ENCODE assay signal across 21 cellular contexts in genomic region chr6:168039301-168039700, GRCh38. TPM values are rescaled to one million over a fixed set of nuclear protein-coding genes. Genes with fewer than 3 reads are reported as not detected.
DNase-seq lines count a peak whose midpoint lies in the region; ATAC-seq and TF ChIP-seq lines count a peak whose summit lies in the region.
"Had no signal": no experiment of that assay in that cellular context is flagged by ENCODE, and none has a peak within 500 bp of the region (broad histone marks: within the 10 kb centered on the region; RNA-seq: fewer than 3 reads in every experiment).

No MANE protein-coding gene starts in this region.

- no peak for TF ChIP-seq CTCF in mucosa of descending colon (IDR thresholded peaks at IDR 0.05)

- no peaks in the 10 kb centered on the region for H4K20me1 ChIP-seq in BLaER1

- H3K4me1 ChIP-seq in BLaER1 (peaks cover 50% of the 10 kb centered on the region), mucosa of descending colon (ENCODE audit: low read depth) (peaks cover 7% of the 10 kb centered on the region)
- H3K4me1 ChIP-seq: BE2C had no signal

- H3K36me3 ChIP-seq in BLaER1 (0 out of 2 replicates have a peak, but pooled peaks cover 7% of the 10 kb centered on the region), H7 (replicated peaks; ENCODE audit: control insufficient read depth, insufficient read depth, low read length) (no peaks in the 10 kb centered on the region), mucosa of descending colon (ENCODE audit: low read depth) (no peaks in the 10 kb centered on the region)
- H3K36me3 ChIP-seq: BE2C had no signal

- H3K4me2 ChIP-seq in BLaER1, result no peak overlapping the region
- H3K4me2 ChIP-seq: A549 had no signal

- ATAC-seq in mucosa of descending colon, result no peak
- ATAC-seq: A549 had no signal

- H3K4me3 ChIP-seq in BLaER1 (peak overlapping the region; percentile 12; the same call in 1 of the 2 replicates), H7 (ENCODE audit: insufficient read depth, low read depth, low read length) (no peak overlapping the region), mucosa of descending colon (no peak overlapping the region)
- H3K4me3 ChIP-seq: A549 had no signal

- H3K27me3 ChIP-seq in BLaER1 (no peaks in the 10 kb centered on the region), H7 (ENCODE audit: control insufficient read depth, insufficient read depth, low read length) (no peaks in the 10 kb centered on the region)
- H3K27me3 ChIP-seq: BE2C had no signal

- intact Hi-C loops in posterior vena cava (cut with DNase I), result no loop called here
- intact Hi-C loops in mucosa of descending colon (cut with DNase I, micrococcal nuclease), result no loop called here

- H3K27ac ChIP-seq in BLaER1, result no peak overlapping the region
- H3K27ac ChIP-seq: A549 had no signal

- peaks cover 42% of the 10 kb centered on the region for H3K9me3 ChIP-seq in BLaER1
- peaks cover 30% of the 10 kb centered on the region for H3K9me3 ChIP-seq in mucosa of descending colon

- H3K9ac ChIP-seq in BLaER1, result no peak overlapping the region

- DNase-seq in H7, result peak; percentile 23
- peak; percentile 67 for DNase-seq in posterior vena cava (ENCODE audit: low spot score)
- DNase-seq in iPS-NIHi11 (ENCODE audit: low spot score), result no peak
- DNase-seq in NCI-H1694 treated with DMSO at 0.1 percent for 48 hours (lab: John Stamatoyannopoulos, UW), result no peak
- no peak for DNase-seq in mucosa of descending colon
- DNase-seq: 8988T; ACHN; AML-193; BE2C; C1 segment of cervical spinal cord; Calu3; CD4-positive, alpha-beta memory T cell; COR-L47; DMS79 treated with DMSO at 0.1 percent for 48 hours; GF-D8; GOT3; HCEC 1CT had no signal

RNA-seq across cellular contexts. Expression of gene FRMD1, which starts 39.7 kb away (rescaled TPM):
- 0.11 TPM in 1 of 2 replicates, not detected in the other for total RNA-seq in H7 (2014; rRNA removed; shearing (Covaris generic))
- under 1 TPM in 1 of 2 donors, not detected in 1; 0.14 TPM for total RNA-seq in posterior vena cava
- 10 to 100 TPM; 14.3 to 57.5 (median 17.1) TPM for total RNA-seq in mucosa of descending colon
- total RNA-seq: Calu3; CD4-positive, alpha-beta memory T cell; Daoy; G401 had no signal

RNA-seq across cellular contexts. Expression of gene KIF25, which starts 41.8 kb away (rescaled TPM):
- total RNA-seq in H7 (2014; rRNA removed; shearing (Covaris generic)), result 0.15 and 0.42 TPM in 2 replicates
- total RNA-seq in posterior vena cava, result not detected
- 1 to 10 TPM in 1 of 3 donors, under 1 TPM in 2; 0.14 to 1.1 (median 0.41) TPM for total RNA-seq in mucosa of descending colon
- total RNA-seq: Calu3; CD4-positive, alpha-beta memory T cell; Daoy; G401 had no signal

Comparison
In these comparisons a context has a peak if more than half of its experiments do, and no peak if none do; other contexts are left out.
1. DNase-seq: peak in H7 (single experiment) and posterior vena cava (single experiment); none in iPS-NIHi11 (single experiment), NCI-H1694 treated with DMSO at 0.1 percent for 48 hours (single experiment) and mucosa of descending colon (0 of 3).
2. RNA of gene FRMD1, which starts 39.7 kb away (total RNA-seq): 14.3 to 57.5 TPM in mucosa of descending colon; 0.14 TPM in posterior vena cava and 0.11 TPM in H7; every median in the first group is over 10 times any median in the second.